ENCODE assay signal across 13 cellular contexts in the genomic region with DNA sequence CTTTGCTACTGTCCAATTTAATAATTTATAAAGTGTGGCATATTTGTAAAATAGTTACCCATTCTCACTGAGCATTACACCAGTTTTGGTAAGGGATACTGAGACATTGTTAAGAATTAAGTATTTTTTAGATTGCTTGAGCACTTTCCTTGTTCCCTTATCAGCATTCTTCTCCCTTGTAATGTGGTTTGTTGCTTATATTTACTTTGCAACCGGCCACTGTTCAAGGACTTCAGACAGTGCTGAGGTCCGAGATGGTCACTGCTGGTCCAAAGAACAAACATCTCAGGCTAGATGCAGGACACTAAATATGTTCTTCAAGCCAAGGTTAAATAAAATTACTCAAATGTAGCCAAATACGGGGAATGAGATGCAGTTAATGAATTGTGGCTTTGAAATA. TPM values are rescaled to one million over a fixed set of nuclear protein-coding genes. Genes with fewer than 3 reads are reported as not detected.
DNase-seq lines count a peak whose midpoint lies in the region; ATAC-seq and TF ChIP-seq lines count a peak whose summit lies in the region.
"Had no signal": no experiment of that assay in that cellular context is flagged by ENCODE, and none has a peak within 500 bp of the region (broad histone marks: within the 10 kb centered on the region; RNA-seq: fewer than 3 reads in every experiment).

No MANE protein-coding gene starts in this region.

- no peak overlapping the region for H3K18ac ChIP-seq in H9 (ENCODE audit: insufficient read length, low read depth, low read length)

- H3K36me3 ChIP-seq in Karpas-422 (ENCODE audit: insufficient read depth, low read length) = no peaks in the 10 kb centered on the region
- no peaks in the 10 kb centered on the region for H3K36me3 ChIP-seq in esophagus muscularis mucosa

- H3K9ac ChIP-seq in H9 (ENCODE audit: extremely low read depth, insufficient read length, low read length) = no peak overlapping the region
- H3K9ac ChIP-seq in Karpas-422 (ENCODE audit: low read length) = peak overlapping the region; percentile 37

- H3K36me3 Mint-ChIP-seq in H9 (ENCODE audit: insufficient read depth in 1 of 3, low read depth in 3 of 3) = no peaks in the 10 kb centered on the region; a peak in 2 of 7 replicates
- H3K36me3 Mint-ChIP-seq in nephron progenitor cell (ENCODE audit: low read depth) = no peaks in the 10 kb centered on the region

- no peaks in the 10 kb centered on the region for H3K79me1 ChIP-seq in H9 (ENCODE audit: insufficient read depth, low read depth, low read length, poor library complexity, severe bottlenecking)

- H3K27ac ChIP-seq in H9 (ENCODE audit: insufficient read length, low read depth, low read length) = no peak overlapping the region
- H3K27ac ChIP-seq in Karpas-422 (ENCODE audit: low read length) = peak overlapping the region; percentile 92
- H3K27ac ChIP-seq in esophagus muscularis mucosa (replicated peaks in 1 of 4) = no peak overlapping the region

- H3K56ac ChIP-seq in H9 (ENCODE audit: insufficient read length, low read depth, low read length) = no peak overlapping the region

- ATAC-seq in HG02610 (IDR thresholded peaks at IDR 0.05; ENCODE audit: unreplicated experiment) (no peak), GM21576 (IDR thresholded peaks at IDR 0.05; ENCODE audit: unreplicated experiment) (no peak), HG03045 (IDR thresholded peaks at IDR 0.05; ENCODE audit: unreplicated experiment) (no peak)

- intact Hi-C loops in esophagus muscularis mucosa (cut with DNase I) = no loop called here

- H2BK20ac ChIP-seq in H9 (ENCODE audit: low read depth, low read length, poor library complexity, severe bottlenecking) = no peak overlapping the region

- no peaks in the 10 kb centered on the region for H3K9me2 ChIP-seq in Karpas-422 (replicated peaks; ENCODE audit: insufficient read depth, low read length)

- H4K8ac ChIP-seq in H9 (replicated peaks; ENCODE audit: insufficient read length, low read depth, low read length) = no peak overlapping the region

- no peak overlapping the region for H2BK5ac ChIP-seq in H9 (ENCODE audit: insufficient read length, low read length)

- no peaks in the 10 kb centered on the region for H4K20me1 ChIP-seq in H9 (ENCODE audit: control insufficient read depth, insufficient read depth, insufficient read length)
- H4K20me1 ChIP-seq in Karpas-422 (ENCODE audit: insufficient read depth, low read depth, low read length) = no peaks in the 10 kb centered on the region

- DNase-seq in H9 (no peak), Karpas-422 (no peak), esophagus muscularis mucosa (ENCODE audit: extremely low spot score) (peak; percentile 24), nephron progenitor cell (no peak)
- DNase-seq: CD4-positive, alpha-beta T cell; GOT3; IMR-90; NCI-H510A; SIG-M5 had no signal

- no peak overlapping the region for H3K23ac ChIP-seq in H9 (ENCODE audit: insufficient read length, low read depth, low read length)

- no peak overlapping the region for H3K4ac ChIP-seq in H9 (ENCODE audit: low read depth, low read length)

- H4K5ac ChIP-seq in H9 (ENCODE audit: insufficient read length, low read depth, low read length) = no peak overlapping the region

- no peak overlapping the region for H3T11ph ChIP-seq in H9 (ENCODE audit: low read length)

- H3K27me3 Mint-ChIP-seq in H9 (ENCODE audit: low read depth) (no peaks in the 10 kb centered on the region), nephron progenitor cell (ENCODE audit: low read depth, poor library complexity) (no peaks in the 10 kb centered on the region)
- H3K27me3 Mint-ChIP-seq: CD4-positive, alpha-beta T cell had no signal

- H3K9me3 ChIP-seq in H9 (ENCODE audit: control insufficient read depth, low read depth, low read length) (no peaks in the 10 kb centered on the region), Karpas-422 (ENCODE audit: low read length) (no peaks in the 10 kb centered on the region), esophagus muscularis mucosa (no peaks in the 10 kb centered on the region)

- no peak overlapping the region for H2AK5ac ChIP-seq in H9 (ENCODE audit: insufficient read length, low read length)

- H3K79me2 ChIP-seq in H9 (ENCODE audit: insufficient read depth, low read length) (no peaks in the 10 kb centered on the region), Karpas-422 (ENCODE audit: low read length) (no peaks in the 10 kb centered on the region)

- H3K4me3 ChIP-seq in Karpas-422 (ENCODE audit: low read length) (no peak overlapping the region), esophagus muscularis mucosa (no peak overlapping the region)

- no peak for TF ChIP-seq EP300 in esophagus muscularis mucosa (IDR thresholded peaks at IDR 0.05)

- H2BK15ac ChIP-seq in H9 (ENCODE audit: low read depth, low read length) = no peak overlapping the region

- no peak for TF ChIP-seq POLR2A in esophagus muscularis mucosa (IDR thresholded peaks at IDR 0.05; ENCODE audit: low read depth)

- TF ChIP-seq CTCF in H9 (conservative IDR thresholded peaks at IDR 0.05) (no peak), esophagus muscularis mucosa (IDR thresholded peaks at IDR 0.05) (no peak), nephron progenitor cell (IDR thresholded peaks at IDR 0.05) (no peak)

- no peak overlapping the region for H4K91ac ChIP-seq in H9 (ENCODE audit: insufficient read length, low read depth, low read length)

- peaks cover 67 to 72% of the 10 kb centered on the region in 2 experiments for H3K4me1 Mint-ChIP-seq in H9
- H3K4me1 Mint-ChIP-seq in nephron progenitor cell = peaks cover 89% of the 10 kb centered on the region

- H3K27ac Mint-ChIP-seq in H9 (peak overlapping the region; percentile 42 to 95 (median 87); a peak in 6 of 7 replicates), nephron progenitor cell (peak overlapping the region; percentile 21)
- H3K27ac Mint-ChIP-seq: B cell; CD4-positive, alpha-beta T cell had no signal

- H2BK12ac ChIP-seq in H9 (ENCODE audit: insufficient read length, low read depth, low read length) = no peak overlapping the region

- H3K9me3 Mint-ChIP-seq in H9 (no peaks in the 10 kb centered on the region), nephron progenitor cell (no peaks in the 10 kb centered on the region)
- H3K9me3 Mint-ChIP-seq: CD4-positive, alpha-beta T cell had no signal

- H2AFZ ChIP-seq in H9 (ENCODE audit: low read length) = no peak overlapping the region
- H2AFZ ChIP-seq in Karpas-422 (ENCODE audit: low read length) = no peak overlapping the region; the same call in 1 of the 2 replicates

- no peak overlapping the region for H3K14ac ChIP-seq in H9 (ENCODE audit: insufficient read depth, low read length)

- H3K4me3 Mint-ChIP-seq in H9 (no peak overlapping the region), nephron progenitor cell (no peak overlapping the region)
- H3K4me3 Mint-ChIP-seq: B cell; CD4-positive, alpha-beta T cell had no signal

- H3K4me1 ChIP-seq in H9 (ENCODE audit: insufficient read depth, low read length) (peaks cover 16% of the 10 kb centered on the region; the same call in 1 of the 2 replicates), Karpas-422 (ENCODE audit: low read length) (peaks cover 81% of the 10 kb centered on the region), esophagus muscularis mucosa (peaks cover 6 to 15% (median 11%) of the 10 kb centered on the region in 4 donors)

- no peak overlapping the region for H2BK120ac ChIP-seq in H9 (ENCODE audit: low read depth, low read length, poor library complexity, severe bottlenecking)

- H3K4me2 ChIP-seq in H9 (ENCODE audit: insufficient read depth, insufficient read length, low read length) (no peak overlapping the region), Karpas-422 (ENCODE audit: low read depth, low read length, poor library complexity, severe bottlenecking) (peak overlapping the region; percentile 44)

- H3K23me2 ChIP-seq in H9 (ENCODE audit: insufficient read length, low read depth, low read length, poor library complexity, severe bottlenecking) = no peaks in the 10 kb centered on the region

- WGBS in H9 (ENCODE audit: extremely low coverage, insufficient read length, low lambda C conversion rate) = no CpG with 5 or more reads among the region's 3 CpGs
- WGBS in esophagus muscularis mucosa = 93% methylated on average over 3 of the region's 3 CpGs

- H3K27me3 ChIP-seq in H9 (ENCODE audit: insufficient read depth, low read length) (no peaks in the 10 kb centered on the region), Karpas-422 (ENCODE audit: low read length) (no peaks in the 10 kb centered on the region), esophagus muscularis mucosa (no peaks in the 10 kb centered on the region)

RNA-seq across cellular contexts. Expression of a gene that starts 56.2 kb away (rescaled TPM):
- total RNA-seq in H9 (2021) (16.5 and 20.7 TPM in 2 replicates), esophagus muscularis mucosa (10 to 100 TPM in 2 of 4 donors, 1 to 10 TPM in 2; 7.5 to 11.7 (median 9.4) TPM)
- 2.8 and 7.3 TPM in 2 replicates for total RNA-seq in Karpas-422 (2014; rRNA removed; shearing (Covaris generic); ENCODE audit: low replicate concordance)
